ENCODE assay signal across 8 cellular contexts in the genomic region with DNA sequence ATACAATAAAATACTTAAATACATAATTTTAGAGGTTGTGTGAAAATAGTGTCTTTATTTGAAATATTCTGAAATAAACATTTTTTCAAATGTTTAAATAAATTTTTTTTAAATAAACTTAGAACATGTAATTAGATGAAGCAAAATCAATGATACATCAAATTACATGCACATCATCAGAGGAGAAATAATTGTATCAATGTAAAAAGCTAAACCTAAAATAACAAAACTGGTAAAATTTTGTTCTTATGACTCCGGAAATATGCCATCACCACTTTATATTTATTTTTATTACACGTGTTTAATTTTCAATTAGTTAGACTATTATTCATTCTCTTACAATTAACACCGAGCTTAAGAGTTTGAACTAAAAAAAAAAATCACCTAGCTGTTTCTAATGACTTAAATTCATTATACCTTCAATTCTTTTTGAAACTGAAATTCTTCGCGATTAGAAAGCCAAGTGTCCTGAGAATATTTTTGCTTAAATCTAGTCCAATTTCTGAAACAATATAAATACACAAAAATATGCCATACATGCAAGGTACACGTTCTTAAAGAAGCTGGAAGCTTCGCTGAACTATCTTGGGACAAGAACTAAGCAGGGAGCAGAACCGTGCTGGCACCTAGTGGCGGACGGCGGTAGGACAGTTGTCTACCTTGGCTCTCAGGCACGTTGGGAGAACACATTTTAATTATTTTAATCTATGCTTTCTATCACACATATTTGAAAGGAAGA.
A peak's percentile ranks its signal among the peaks of the same experiment; 100 is the strongest.
DNase-seq lines count a peak whose midpoint lies in the region; ATAC-seq lines count a peak whose summit lies in the region.

No MANE protein-coding gene starts in this region.

- peak; percentile 20 for DNase-seq in DMS 273 treated with DMSO at 0.1 percent for 48 hours (lab: John Stamatoyannopoulos, UW)
- peak; percentile 90 for DNase-seq in NCI-H69 (lab: John Stamatoyannopoulos, UW)
- peak; percentile 78 for DNase-seq in activated CD8-positive, alpha-beta memory T cell treated with anti-CD3 and anti-CD28 coated beads for 24 hours
- DNase-seq in naive B cell = peak; percentile 1
- DNase-seq in stromal cell of bone marrow (ENCODE audit: low read depth) = peak; percentile 30

- ATAC-seq in GM21360 (IDR thresholded peaks at IDR 0.05; ENCODE audit: unreplicated experiment) (peak; percentile 87), HG03571 (IDR thresholded peaks at IDR 0.05; ENCODE audit: unreplicated experiment) (peak; percentile 86), esophagus mucosa (peak; percentile 90), naive B cell (ENCODE audit: low read depth in 2 of 2) (no peak)

- no peaks in the 10 kb centered on the region for H3K4me1 Mint-ChIP-seq in naive B cell

- H3K27me3 Mint-ChIP-seq in naive B cell = peaks cover 0 to 4% (median 2%) of the 10 kb centered on the region in 3 donors

- peaks cover 0 to 2% (median 0%) of the 10 kb centered on the region in 7 donors for H3K9me3 Mint-ChIP-seq in naive B cell

- H3K4me3 Mint-ChIP-seq in naive B cell = no peak overlapping the region

- no peak overlapping the region for H3K27ac Mint-ChIP-seq in naive B cell

- H3K36me3 Mint-ChIP-seq in naive B cell = no peaks in the 10 kb centered on the region

Comparison
In these comparisons a context has a peak if more than half of its experiments do, and no peak if none do; other contexts are left out.
1. DNase-seq: peak in every context shown above with its lines; median percentile 90 in NCI-H69; 78 in activated CD8-positive, alpha-beta memory T cell treated with anti-CD3 and anti-CD28 coated beads for 24 hours; 30 in stromal cell of bone marrow; 20 in DMS 273 treated with DMSO at 0.1 percent for 48 hours; 1 in naive B cell.
2. ATAC-seq: peak in GM21360 (single experiment), HG03571 (single experiment) and esophagus mucosa (single experiment); none in naive B cell (0 of 2).